ENCODE assay signal across 1 cellular context in the genomic region with DNA sequence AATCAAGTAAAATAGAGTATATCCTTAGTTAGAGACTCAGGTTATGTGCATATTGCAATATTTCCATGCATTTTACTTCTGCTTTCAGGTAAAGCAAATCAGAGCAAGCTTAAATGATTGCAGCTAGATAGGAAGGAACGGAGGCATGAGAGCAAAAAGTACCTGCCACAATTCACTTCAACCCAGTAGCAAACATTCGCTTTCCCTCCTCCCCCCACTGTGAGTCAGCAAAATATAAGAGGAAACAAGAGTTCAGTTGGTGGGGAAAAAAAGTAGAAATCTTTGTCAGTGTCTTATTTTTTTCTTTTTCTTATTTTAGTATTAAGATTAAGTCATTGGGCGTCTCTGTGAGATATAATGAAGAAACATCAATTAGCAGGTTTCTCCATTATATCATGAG.
TF ChIP-seq lines count a peak whose summit lies in the region.

No MANE protein-coding gene starts in this region.

TF ChIP-seq in SK-N-SH treated with all-trans-retinoic acid at 6 μM for 48 hours, 23 proteins besides CTCF, POLR2A, EP300 and RAD21 (continued from another document):
- TF ChIP-seq TCF4 (CRISPR knock-in tag; IDR thresholded peaks at IDR 0.05; ENCODE audit: borderline replicate concordance), result no peak
